Comparison of ENCODE assay signal across 15 cellular contexts in genomic region chr12:56375598-56376434, GRCh38. TPM values are rescaled to one million over a fixed set of nuclear protein-coding genes. Genes with fewer than 3 reads are reported as not detected.
DNase-seq lines count a peak whose midpoint lies in the region; ATAC-seq and TF ChIP-seq lines count a peak whose summit lies in the region.
"Had no signal": no experiment of that assay in that cellular context is flagged by ENCODE, and none has a peak within 500 bp of the region (broad histone marks: within the 10 kb centered on the region; RNA-seq: fewer than 3 reads in every experiment).

No MANE protein-coding gene starts in this region.

- no peak overlapping the region for H3K4me3 Mint-ChIP-seq in dendritic cell treated with granulocyte-macrophage colony-stimulating factor and Interleukin-4, amounts not matched to agents 40 ng/mL and 50 ng/mL, for 4 days
- no peak overlapping the region for H3K4me3 Mint-ChIP-seq in neural progenitor cell

- peaks cover 10% of the 10 kb centered on the region for H3K9me3 Mint-ChIP-seq in dendritic cell treated with granulocyte-macrophage colony-stimulating factor and Interleukin-4, amounts not matched to agents 40 ng/mL and 50 ng/mL, for 4 days
- H3K9me3 Mint-ChIP-seq in neural progenitor cell, result peaks cover 8% of the 10 kb centered on the region

- no peaks in the 10 kb centered on the region for H3K27me3 Mint-ChIP-seq in dendritic cell treated with granulocyte-macrophage colony-stimulating factor and Interleukin-4, amounts not matched to agents 40 ng/mL and 50 ng/mL, for 4 days
- no peaks in the 10 kb centered on the region for H3K27me3 Mint-ChIP-seq in neural progenitor cell (ENCODE audit: insufficient read depth, low read depth)

- peaks cover 6% of the 10 kb centered on the region for H3K36me3 Mint-ChIP-seq in dendritic cell treated with granulocyte-macrophage colony-stimulating factor and Interleukin-4, amounts not matched to agents 40 ng/mL and 50 ng/mL, for 4 days (ENCODE audit: low read depth)
- H3K36me3 Mint-ChIP-seq in neural progenitor cell, result no peaks in the 10 kb centered on the region

- peak overlapping the region; percentile 74 for H3K27ac Mint-ChIP-seq in dendritic cell treated with granulocyte-macrophage colony-stimulating factor and Interleukin-4, amounts not matched to agents 40 ng/mL and 50 ng/mL, for 4 days
- H3K27ac Mint-ChIP-seq in neural progenitor cell, result no peak overlapping the region

- H3K4me2 ChIP-seq in neural progenitor cell, result no peak overlapping the region

- no peak overlapping the region for H3K9ac ChIP-seq in neural progenitor cell

- no peaks in the 10 kb centered on the region for H3K9me3 ChIP-seq in neural progenitor cell (ENCODE audit: low read depth)
- H3K9me3 ChIP-seq: ovary, uterus had no signal

- peaks cover 33% of the 10 kb centered on the region for H3K4me1 Mint-ChIP-seq in dendritic cell treated with granulocyte-macrophage colony-stimulating factor and Interleukin-4, amounts not matched to agents 40 ng/mL and 50 ng/mL, for 4 days (ENCODE audit: low read depth)
- H3K4me1 Mint-ChIP-seq in neural progenitor cell, result peaks cover 4% of the 10 kb centered on the region

- intact Hi-C loops in dendritic cell treated with granulocyte-macrophage colony-stimulating factor and Interleukin-4, amounts not matched to agents 40 ng/mL and 50 ng/mL, for 4 days (cut with micrococcal nuclease), result no loop called here

- DNase-seq in neural progenitor cell (ENCODE audit: low spot score) (no peak), DMS153 (lab: John Stamatoyannopoulos, UW) (no peak)
- DNase-seq in stimulated activated naive CD8-positive, alpha-beta T cell treated with anti-CD3 and anti-CD28 coated beads, Interleukin-15, Interleukin-2, amounts not matched to agents 100 U/mL and 50 U/mL, for 24 hours, result no peak
- DNase-seq in activated effector memory CD4-positive, alpha-beta T cell treated with anti-CD3 and anti-CD28 coated beads, Interleukin-2, amount 50 U/mL, for 16 hours, result no peak
- DNase-seq: activated T-cell treated with anti-CD3 and anti-CD28 coated beads for 4 hours, ovary, uterus had no signal

- no peaks in the 10 kb centered on the region for H3F3A ChIP-seq in neural progenitor cell (ENCODE audit: low read depth)

- H3K27ac ChIP-seq in neural progenitor cell, result no peak overlapping the region
- H3K27ac ChIP-seq: cardiac muscle cell, ovary, uterus had no signal

- no peak overlapping the region for H2AFZ ChIP-seq in neural progenitor cell (replicated peaks)

- TF ChIP-seq CTCF in neural progenitor cell (IDR thresholded peaks at IDR 0.05), result no peak

- H3K4me3 ChIP-seq in neural progenitor cell, result no peak overlapping the region
- H3K4me3 ChIP-seq: cardiac muscle cell, ovary, uterus had no signal

- no peaks in the 10 kb centered on the region for H3K79me2 ChIP-seq in neural progenitor cell (ENCODE audit: low read depth)

- H4K20me1 ChIP-seq in neural progenitor cell (ENCODE audit: low read depth), result no peaks in the 10 kb centered on the region

- peak; percentile 86 for ATAC-seq in GM18511 (IDR thresholded peaks at IDR 0.05; ENCODE audit: unreplicated experiment)
- peak; percentile 61 for ATAC-seq in GM21447 (IDR thresholded peaks at IDR 0.05; ENCODE audit: unreplicated experiment)
- ATAC-seq in HG03280 (IDR thresholded peaks at IDR 0.05; ENCODE audit: unreplicated experiment), result peak; percentile 71
- no peak for ATAC-seq in stimulated activated naive CD8-positive, alpha-beta T cell treated with anti-CD3 and anti-CD28 coated beads, Interleukin-15, Interleukin-2, amounts not matched to agents 100 U/mL and 50 U/mL, for 24 hours
- ATAC-seq: left colon had no signal

- no peaks in the 10 kb centered on the region for H3K27me3 ChIP-seq in neural progenitor cell
- H3K27me3 ChIP-seq: cardiac muscle cell, ovary, uterus had no signal

- peaks cover 9% of the 10 kb centered on the region for H3K4me1 ChIP-seq in neural progenitor cell
- H3K4me1 ChIP-seq: uterus had no signal

- no peaks in the 10 kb centered on the region for H3K36me3 ChIP-seq in neural progenitor cell
- H3K36me3 ChIP-seq: cardiac muscle cell, ovary, uterus had no signal

RNA-seq across cellular contexts. Expression of gene APOF, which starts 13.2 kb away (rescaled TPM):
- not detected in 2 replicates for total RNA-seq in neural progenitor cell (ENCODE audit: low replicate concordance)
- total RNA-seq: cardiac muscle cell; HT1080; left colon; ovary; T-helper 2 cell treated with Interferon-gamma antibody and Interleukin-4, amounts not matched to agents 100 ng/mL and 5 ng/mL, for 36 hours; uterus had no signal

RNA-seq across cellular contexts. Expression of gene STAT2, which starts 15.9 kb away (rescaled TPM):
- 86.4 and 105 TPM in 2 replicates for total RNA-seq in neural progenitor cell (ENCODE audit: low replicate concordance)

RNA-seq across cellular contexts. Expression of gene IL23A, which starts 37.1 kb away (rescaled TPM):
- 0.31 and 1.5 TPM in 2 replicates for total RNA-seq in neural progenitor cell (ENCODE audit: low replicate concordance)
- total RNA-seq: HT1080, left colon had no signal

RNA-seq across cellular contexts. Expression of gene PAN2, which starts 42.0 kb away (rescaled TPM):
- 61.9 and 116 TPM in 2 replicates for total RNA-seq in neural progenitor cell (ENCODE audit: low replicate concordance)
